ENCODE assay signal across 1 cellular context in the genomic region with DNA sequence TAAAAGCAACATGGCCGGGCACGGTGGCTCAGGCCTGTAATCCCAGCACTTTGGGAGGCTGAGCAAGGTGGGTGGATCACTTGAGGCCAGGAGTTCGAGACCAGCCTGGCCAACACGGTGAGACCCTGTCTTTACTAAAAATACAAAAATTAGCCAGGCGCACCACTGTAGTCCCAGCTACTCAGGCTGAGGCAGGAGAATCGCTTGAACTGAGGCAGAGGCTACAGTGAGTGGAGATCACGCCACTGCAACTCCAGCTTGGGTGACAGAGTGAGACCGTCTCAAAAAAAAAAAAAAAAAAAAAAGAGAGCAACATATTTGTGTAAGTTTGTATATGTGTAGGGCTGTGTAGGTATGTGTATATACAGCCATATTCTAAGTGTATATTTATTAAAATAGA.
A peak's percentile ranks its signal among the peaks of the same experiment; 100 is the strongest.
TF ChIP-seq lines count a peak whose summit lies in the region.

No MANE protein-coding gene starts in this region.

TF ChIP-seq in H1, 55 proteins besides CTCF, POLR2A, EP300 and RAD21:
- TF ChIP-seq BACH1 (IDR thresholded peaks at IDR 0.05; ENCODE audit: low read length) (no peak), POLR2AphosphoS5 (IDR thresholded peaks at IDR 0.05; ENCODE audit: low read depth, low read length) (peak; percentile 69; the same call in 1 of the 2 replicates)
